ENCODE assay signal across 7 cellular contexts in genomic region chr6:160708993-160709392, GRCh38. TPM values are rescaled to one million over a fixed set of nuclear protein-coding genes. Genes with fewer than 3 reads are reported as not detected.
"Had no signal": no experiment of that assay in that cellular context is flagged by ENCODE, and none has a peak within 500 bp of the region (broad histone marks: within the 10 kb centered on the region; RNA-seq: fewer than 3 reads in every experiment).

No MANE protein-coding gene starts in this region.

RNA-seq across cellular contexts. Expression of gene PLG, which starts 6.9 kb away (rescaled TPM):
- total RNA-seq: GM23248, H4, H7, HFFc6, HT1080, IMR-90 had no signal
- polyA plus RNA-seq: IMR-90, K562 had no signal

RNA-seq across cellular contexts. Expression of gene LPA, which starts 44.9 kb away (rescaled TPM):
- total RNA-seq: GM23248, H4, H7, HFFc6, HT1080, IMR-90 had no signal
- polyA plus RNA-seq: GM23248, IMR-90 had no signal
